18 cellular contexts compared by ENCODE assay signal in the genomic region with DNA sequence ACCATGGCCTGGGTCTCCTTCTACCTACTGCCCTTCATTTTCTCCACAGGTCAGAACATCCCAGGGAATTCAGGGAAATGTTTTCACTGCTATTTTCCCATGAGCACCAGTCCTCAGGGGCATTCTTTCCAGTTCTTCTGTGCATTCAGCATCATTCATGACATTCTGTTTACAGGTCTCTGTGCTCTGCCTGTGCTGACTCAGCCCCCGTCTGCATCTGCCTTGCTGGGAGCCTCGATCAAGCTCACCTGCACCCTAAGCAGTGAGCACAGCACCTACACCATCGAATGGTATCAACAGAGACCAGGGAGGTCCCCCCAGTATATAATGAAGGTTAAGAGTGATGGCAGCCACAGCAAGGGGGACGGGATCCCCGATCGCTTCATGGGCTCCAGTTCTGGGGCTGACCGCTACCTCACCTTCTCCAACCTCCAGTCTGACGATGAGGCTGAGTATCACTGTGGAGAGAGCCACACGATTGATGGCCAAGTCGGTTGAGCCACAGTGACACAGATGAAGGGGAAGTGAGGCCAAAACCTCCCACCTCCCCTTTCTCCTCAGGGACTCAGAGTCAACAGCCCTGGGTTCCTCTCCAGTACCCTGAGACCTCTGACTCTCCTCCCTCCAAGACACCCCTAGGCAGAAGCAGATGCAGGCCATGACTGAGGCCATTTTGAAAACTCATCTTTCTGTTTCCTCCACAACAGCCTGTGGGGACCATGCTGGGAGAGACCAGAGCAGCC. TPM values are rescaled to one million over a fixed set of nuclear protein-coding genes. Genes with fewer than 3 reads are reported as not detected.
DNase-seq lines count a peak whose midpoint lies in the region; ATAC-seq, FAIRE-seq and TF ChIP-seq lines count a peak whose summit lies in the region.
"Had no signal": no experiment of that assay in that cellular context is flagged by ENCODE, and none has a peak within 500 bp of the region (broad histone marks: within the 10 kb centered on the region; RNA-seq: fewer than 3 reads in every experiment).

No MANE protein-coding gene starts in this region.

- H3K4me3 Mint-ChIP-seq in activated CD8-positive, alpha-beta T cell treated with anti-CD3 and anti-CD28 coated beads, Interleukin-2, amount 10 ng/mL, durations not matched to agents 7 days and 5 days, result no peak overlapping the region
- no peak overlapping the region for H3K4me3 Mint-ChIP-seq in activated CD8-positive, alpha-beta T cell treated with anti-CD3 and anti-CD28 coated beads for 36 hours
- H3K4me3 Mint-ChIP-seq in endodermal cell, result no peak overlapping the region
- peak overlapping the region in 1 of 2 donors; percentile 16 for H3K4me3 Mint-ChIP-seq in stimulated activated naive B cell treated with anti-CD40 and anti-IgM and Interleukin-4, amounts not matched to agents 10 μg/mL and 1 μg/mL and 100 μg/mL, for 72 hours

- peaks cover 4% of the 10 kb centered on the region for H3K4me1 Mint-ChIP-seq in activated CD8-positive, alpha-beta T cell treated with anti-CD3 and anti-CD28 coated beads, Interleukin-2, amount 10 ng/mL, durations not matched to agents 7 days and 5 days (ENCODE audit: low read depth)
- peaks cover 4% of the 10 kb centered on the region for H3K4me1 Mint-ChIP-seq in activated CD8-positive, alpha-beta T cell treated with anti-CD3 and anti-CD28 coated beads for 36 hours (ENCODE audit: low read depth)
- H3K4me1 Mint-ChIP-seq in endodermal cell, result peaks cover 3% of the 10 kb centered on the region
- H3K4me1 Mint-ChIP-seq in stimulated activated naive B cell treated with anti-CD40 and anti-IgM and Interleukin-4, amounts not matched to agents 10 μg/mL and 1 μg/mL and 100 μg/mL, for 72 hours, result peaks cover 39 to 48% of the 10 kb centered on the region in 2 donors

- no peaks in the 10 kb centered on the region for H3K9me3 Mint-ChIP-seq in activated CD8-positive, alpha-beta T cell treated with anti-CD3 and anti-CD28 coated beads, Interleukin-2, amount 10 ng/mL, durations not matched to agents 7 days and 5 days (ENCODE audit: insufficient read depth)
- peaks cover 7% of the 10 kb centered on the region for H3K9me3 Mint-ChIP-seq in activated CD8-positive, alpha-beta T cell treated with anti-CD3 and anti-CD28 coated beads for 36 hours
- no peaks in the 10 kb centered on the region for H3K9me3 Mint-ChIP-seq in endodermal cell
- peaks cover 0 to 2% of the 10 kb centered on the region in 2 donors for H3K9me3 Mint-ChIP-seq in stimulated activated naive B cell treated with anti-CD40 and anti-IgM and Interleukin-4, amounts not matched to agents 10 μg/mL and 1 μg/mL and 100 μg/mL, for 72 hours

- H3K4me3 ChIP-seq in NB4 (ENCODE audit: low read depth, low read length), result no peak overlapping the region
- H3K4me3 ChIP-seq in endodermal cell (ENCODE audit: low read length), result no peak overlapping the region
- H3K4me3 ChIP-seq: GM12878, Peyer's patch had no signal

- ATAC-seq in activated CD8-positive, alpha-beta T cell treated with anti-CD3 and anti-CD28 coated beads, Interleukin-2, amount 10 ng/mL, durations not matched to agents 7 days and 5 days, result no peak
- no peak for ATAC-seq in activated CD8-positive, alpha-beta T cell treated with anti-CD3 and anti-CD28 coated beads for 36 hours
- ATAC-seq in stimulated activated naive B cell treated with anti-CD40 and anti-IgM and Interleukin-4, amounts not matched to agents 10 μg/mL and 1 μg/mL and 100 μg/mL, for 72 hours (replicated peaks), result peak; percentile 93 to 96
- ATAC-seq: GM12878 had no signal

- no peaks in the 10 kb centered on the region for H3K4me1 ChIP-seq in endodermal cell (ENCODE audit: control insufficient read depth, insufficient read depth, low read length)

- TF ChIP-seq CTCF in activated CD8-positive, alpha-beta T cell treated with anti-CD3 and anti-CD28 coated beads for 36 hours (IDR thresholded peaks at IDR 0.05), result no peak
- TF ChIP-seq CTCF in NB4 (IDR thresholded peaks at IDR 0.05; ENCODE audit: low read depth, low read length), result no peak
- TF ChIP-seq CTCF in endodermal cell (conservative IDR thresholded peaks at IDR 0.05), result no peak
- no peak for TF ChIP-seq CTCF in D721Med (IDR thresholded peaks at IDR 0.05; ENCODE audit: insufficient read depth, missing control alignments)

- peaks cover 5% of the 10 kb centered on the region for H3K9me3 ChIP-seq in endodermal cell (ENCODE audit: control insufficient read depth, low read length)

- H3K27me3 Mint-ChIP-seq in activated CD8-positive, alpha-beta T cell treated with anti-CD3 and anti-CD28 coated beads, Interleukin-2, amount 10 ng/mL, durations not matched to agents 7 days and 5 days (ENCODE audit: low read depth), result peaks cover 35% of the 10 kb centered on the region
- no peaks in the 10 kb centered on the region for H3K27me3 Mint-ChIP-seq in activated CD8-positive, alpha-beta T cell treated with anti-CD3 and anti-CD28 coated beads for 36 hours
- H3K27me3 Mint-ChIP-seq in endodermal cell (ENCODE audit: insufficient read depth), result peaks cover 68% of the 10 kb centered on the region
- peaks cover 4 to 6% of the 10 kb centered on the region in 2 donors for H3K27me3 Mint-ChIP-seq in stimulated activated naive B cell treated with anti-CD40 and anti-IgM and Interleukin-4, amounts not matched to agents 10 μg/mL and 1 μg/mL and 100 μg/mL, for 72 hours

- no peak overlapping the region for H3K27ac Mint-ChIP-seq in activated CD8-positive, alpha-beta T cell treated with anti-CD3 and anti-CD28 coated beads, Interleukin-2, amount 10 ng/mL, durations not matched to agents 7 days and 5 days
- H3K27ac Mint-ChIP-seq in activated CD8-positive, alpha-beta T cell treated with anti-CD3 and anti-CD28 coated beads for 36 hours, result no peak overlapping the region
- no peak overlapping the region for H3K27ac Mint-ChIP-seq in endodermal cell
- peak overlapping the region; percentile 51 for H3K27ac Mint-ChIP-seq in stimulated activated naive B cell treated with anti-CD40 and anti-IgM and Interleukin-4, amounts not matched to agents 10 μg/mL and 1 μg/mL and 100 μg/mL, for 72 hours

- intact Hi-C loops in activated CD8-positive, alpha-beta T cell treated with anti-CD3 and anti-CD28 coated beads for 36 hours (cut with micrococcal nuclease), result no loop called here

- DNase-seq in activated CD8-positive, alpha-beta T cell treated with anti-CD3 and anti-CD28 coated beads, Interleukin-2, amount 10 ng/mL, durations not matched to agents 7 days and 5 days, result peak; percentile 14
- DNase-seq in activated CD8-positive, alpha-beta T cell treated with anti-CD3 and anti-CD28 coated beads for 36 hours, result no peak
- DNase-seq in NB4 (ENCODE audit: low read depth) (peak; percentile 68), endodermal cell (peak; percentile 29), D721Med (ENCODE audit: insufficient read length, low spot score) (no peak), NOMO-1 treated with DMSO at 0.1 percent for 48 hours (lab: John Stamatoyannopoulos, UW; ENCODE audit: unreplicated experiment) (no peak), T1000 (lab: John Stamatoyannopoulos, UW) (no peak)
- no peak for DNase-seq in stimulated activated naive B cell treated with anti-CD40 and anti-IgM and Interleukin-4, amounts not matched to agents 10 μg/mL and 1 μg/mL and 100 μg/mL, for 72 hours
- DNase-seq: NCI-H1048, NCI-H2107, NCI-H345, NCI-H748 treated with DMSO at 0.1 percent for 48 hours, Peyer's patch, SHP77 treated with DMSO at 0.1 percent for 48 hours had no signal

- no peak for FAIRE-seq in D721Med (lab: Jason Lieb, UNC)
- FAIRE-seq: A204.1, GM12878 had no signal

- H3K36me3 ChIP-seq in endodermal cell (ENCODE audit: control insufficient read depth, insufficient read depth, low read length), result no peaks in the 10 kb centered on the region
- H3K36me3 ChIP-seq: Peyer's patch had no signal

- no peak for TF ChIP-seq POLR2A in NB4 (IDR thresholded peaks at IDR 0.05; ENCODE audit: extremely low read depth, insufficient read length)

- H3K27ac ChIP-seq in endodermal cell (ENCODE audit: low read depth, low read length), result no peak overlapping the region
- H3K27ac ChIP-seq: Peyer's patch had no signal

- 84 to 91% methylated on average over 7 to 10 of the region's 10 CpGs for WGBS in endodermal cell (ENCODE audit: insufficient coverage in 1 of 2, insufficient read length in 1 of 2), 2 experiments

- POLR2A ChIA-PET in activated CD8-positive, alpha-beta T cell treated with anti-CD3 and anti-CD28 coated beads, Interleukin-2, amount 10 ng/mL, durations not matched to agents 7 days and 5 days (lab: Charles Lee), result no interaction called here
- POLR2A ChIA-PET in activated CD8-positive, alpha-beta T cell treated with anti-CD3 and anti-CD28 coated beads for 36 hours (lab: Charles Lee), result interaction anchor here (1.1 kb wide), 1 partner anchor 20 kb away, joined by 3 read pairs; no protein-coding TSS in a partner anchor

- CTCF ChIA-PET in activated CD8-positive, alpha-beta T cell treated with anti-CD3 and anti-CD28 coated beads, Interleukin-2, amount 10 ng/mL, durations not matched to agents 7 days and 5 days (lab: Charles Lee), result interaction anchor here (0.8 to 1.8 kb wide), 17 partner anchors 8 to 118 kb away, joined by 3 to 15 read pairs (median 6); no protein-coding TSS in a partner anchor
- CTCF ChIA-PET in activated CD8-positive, alpha-beta T cell treated with anti-CD3 and anti-CD28 coated beads for 36 hours (lab: Charles Lee), result interaction anchor here (0.9 to 1.8 kb wide), 11 partner anchors 11 to 126 kb away, joined by 3 to 13 read pairs (median 3); no protein-coding TSS in a partner anchor

- no peak overlapping the region for H3K9ac ChIP-seq in endodermal cell (ENCODE audit: extremely low read depth, low read length, poor library complexity, severe bottlenecking)

- H3K27me3 ChIP-seq in endodermal cell (ENCODE audit: control insufficient read depth, insufficient read depth, low read length, poor library complexity, severe bottlenecking), result peaks cover 31% of the 10 kb centered on the region
- H3K27me3 ChIP-seq: Peyer's patch had no signal

- H3K36me3 Mint-ChIP-seq in activated CD8-positive, alpha-beta T cell treated with anti-CD3 and anti-CD28 coated beads, Interleukin-2, amount 10 ng/mL, durations not matched to agents 7 days and 5 days (ENCODE audit: low read depth), result no peaks in the 10 kb centered on the region
- H3K36me3 Mint-ChIP-seq in activated CD8-positive, alpha-beta T cell treated with anti-CD3 and anti-CD28 coated beads for 36 hours (ENCODE audit: low read depth), result peaks cover 2% of the 10 kb centered on the region
- H3K36me3 Mint-ChIP-seq in endodermal cell (ENCODE audit: low read depth), result no peaks in the 10 kb centered on the region
- H3K36me3 Mint-ChIP-seq in stimulated activated naive B cell treated with anti-CD40 and anti-IgM and Interleukin-4, amounts not matched to agents 10 μg/mL and 1 μg/mL and 100 μg/mL, for 72 hours, result peaks cover 0 to 3% of the 10 kb centered on the region in 2 donors

RNA-seq across cellular contexts. Expression of a gene that starts 15.9 kb away (rescaled TPM):
- not detected for total RNA-seq in activated CD8-positive, alpha-beta T cell treated with anti-CD3 and anti-CD28 coated beads, Interleukin-2, amount 10 ng/mL, durations not matched to agents 7 days and 5 days
- not detected for total RNA-seq in activated CD8-positive, alpha-beta T cell treated with anti-CD3 and anti-CD28 coated beads for 36 hours
- total RNA-seq in endodermal cell, result not detected
- not detected for polyA plus RNA-seq in endodermal cell (2013, experiment 1 of 2)
- not detected for polyA plus RNA-seq in endodermal cell (2013, experiment 2 of 2)
- total RNA-seq: G401, GM12878, H7 had no signal
- polyA plus RNA-seq: GM12878 had no signal

Comparison
In these comparisons a context has a peak if more than half of its experiments do, and no peak if none do; other contexts are left out.
1. DNase-seq: peak in activated CD8-positive, alpha-beta T cell treated with anti-CD3 and anti-CD28 coated beads, Interleukin-2, amount 10 ng/mL, durations not matched to agents 7 days and 5 days (single experiment), NB4 (single experiment) and endodermal cell (single experiment); none in activated CD8-positive, alpha-beta T cell treated with anti-CD3 and anti-CD28 coated beads for 36 hours (single experiment), stimulated activated naive B cell treated with anti-CD40 and anti-IgM and Interleukin-4, amounts not matched to agents 10 μg/mL and 1 μg/mL and 100 μg/mL, for 72 hours (single experiment), D721Med (single experiment), NOMO-1 treated with DMSO at 0.1 percent for 48 hours (single experiment) and T1000 (single experiment).
2. ATAC-seq: peak in stimulated activated naive B cell treated with anti-CD40 and anti-IgM and Interleukin-4, amounts not matched to agents 10 μg/mL and 1 μg/mL and 100 μg/mL, for 72 hours (2 of 2); none in activated CD8-positive, alpha-beta T cell treated with anti-CD3 and anti-CD28 coated beads, Interleukin-2, amount 10 ng/mL, durations not matched to agents 7 days and 5 days (single experiment) and activated CD8-positive, alpha-beta T cell treated with anti-CD3 and anti-CD28 coated beads for 36 hours (single experiment).